1 cellular context compared by ENCODE assay signal in the genomic region with DNA sequence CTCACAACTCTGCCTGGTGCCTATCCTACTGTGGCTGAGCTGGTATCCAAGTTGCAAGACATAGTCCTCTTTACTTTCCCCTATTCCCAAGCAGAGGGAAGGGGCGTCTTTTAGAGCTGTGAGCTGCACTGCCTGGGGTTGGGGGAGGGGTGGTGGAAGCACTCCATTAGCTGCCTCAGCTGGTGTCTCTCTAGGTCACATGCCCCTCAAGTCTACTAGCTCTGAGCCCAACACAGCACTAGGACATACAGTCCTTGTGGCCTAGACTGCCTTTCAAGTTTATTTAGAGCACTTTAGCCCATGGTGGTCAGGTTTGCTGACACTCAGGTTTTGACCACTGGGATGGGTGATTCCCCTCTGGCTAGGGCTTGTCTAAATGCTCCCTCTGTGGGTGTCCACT.
TF ChIP-seq lines count a peak whose summit lies in the region.

No MANE protein-coding gene starts in this region.

TF ChIP-seq in H1, 55 proteins besides CTCF, POLR2A, EP300 and RAD21 (continued from another document):
- TF ChIP-seq, protein P1, sequence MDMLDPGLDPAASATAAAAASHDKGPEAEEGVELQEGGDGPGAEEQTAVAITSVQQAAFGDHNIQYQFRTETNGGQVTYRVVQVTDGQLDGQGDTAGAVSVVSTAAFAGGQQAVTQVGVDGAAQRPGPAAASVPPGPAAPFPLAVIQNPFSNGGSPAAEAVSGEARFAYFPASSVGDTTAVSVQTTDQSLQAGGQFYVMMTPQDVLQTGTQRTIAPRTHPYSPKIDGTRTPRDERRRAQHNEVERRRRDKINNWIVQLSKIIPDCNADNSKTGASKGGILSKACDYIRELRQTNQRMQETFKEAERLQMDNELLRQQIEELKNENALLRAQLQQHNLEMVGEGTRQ (IDR thresholded peaks at IDR 0.05; ENCODE audit: low read length): 0 out of 2 replicates have a peak, but pooled peaks have one; percentile 45
- TF ChIP-seq RNF2 (IDR thresholded peaks at IDR 0.05; ENCODE audit: borderline replicate concordance, low read depth, low read length, missing control alignments, poor library complexity, severe bottlenecking) (no peak), CHD1 (IDR thresholded peaks at IDR 0.05; ENCODE audit: low read depth, low read length) (no peak)
